ENCODE assay signal across 8 cellular contexts in genomic region chr10:75407716-75408511, GRCh38. TPM values are rescaled to one million over a fixed set of nuclear protein-coding genes. Genes with fewer than 3 reads are reported as not detected.
DNase-seq lines count a peak whose midpoint lies in the region; ATAC-seq lines count a peak whose summit lies in the region.

No MANE protein-coding gene starts in this region.

- no peak overlapping the region for H3K27ac ChIP-seq in ectodermal cell (ENCODE audit: insufficient read depth, low read depth, low read length, poor library complexity, severe bottlenecking)

- H3K9me3 ChIP-seq in MG63: no peaks in the 10 kb centered on the region
- no peaks in the 10 kb centered on the region for H3K9me3 ChIP-seq in ectodermal cell (ENCODE audit: control insufficient read depth, low read length)
- no peaks in the 10 kb centered on the region for H3K9me3 ChIP-seq in mucosa of stomach (ENCODE audit: control insufficient read depth, low read length)

- peak; percentile 67 for DNase-seq in AG08396 (ENCODE audit: low spot score)
- no peak for DNase-seq in MG63
- DNase-seq in iPS-NIHi11 (ENCODE audit: low spot score): no peak
- DNase-seq in stimulated activated CD8-positive, alpha-beta memory T cell treated with anti-CD3 and anti-CD28 coated beads, Interleukin-4, amount 100 ng/mL, for 48 hours: no peak
- DNase-seq in NAMALWA (ENCODE audit: low spot score): no peak

- no peaks in the 10 kb centered on the region for H3K27me3 ChIP-seq in MG63
- H3K27me3 ChIP-seq in ectodermal cell (ENCODE audit: control insufficient read depth, insufficient read depth, low read length, poor library complexity, severe bottlenecking): peaks cover 99% of the 10 kb centered on the region
- peaks cover 35% of the 10 kb centered on the region for H3K27me3 ChIP-seq in mucosa of stomach (ENCODE audit: control insufficient read depth, insufficient read depth, low read length)

- H3K36me3 ChIP-seq in MG63: no peaks in the 10 kb centered on the region
- no peaks in the 10 kb centered on the region for H3K36me3 ChIP-seq in ectodermal cell (ENCODE audit: control insufficient read depth, insufficient read depth, low read length)
- H3K36me3 ChIP-seq in mucosa of stomach (ENCODE audit: control insufficient read depth, insufficient read depth, low read length): no peaks in the 10 kb centered on the region

- 1 to 2% methylated on average over 68 of the region's 68 CpGs for WGBS in ectodermal cell, 2 experiments

- H3K9ac ChIP-seq in mucosa of stomach (ENCODE audit: low read length): peak overlapping the region; percentile 73

- H3K4me3 ChIP-seq in MG63: peak overlapping the region; percentile 90
- H3K4me3 ChIP-seq in ectodermal cell (ENCODE audit: insufficient read depth, low read depth, low read length): peak overlapping the region; percentile 79
- H3K4me3 ChIP-seq in mucosa of stomach (ENCODE audit: low read length): peak overlapping the region; percentile 25

- H3K4me1 ChIP-seq in ectodermal cell (ENCODE audit: control insufficient read depth, insufficient read depth, low read length) (peaks cover 29% of the 10 kb centered on the region), mucosa of stomach (ENCODE audit: control insufficient read depth, insufficient read depth, low read length) (peaks cover 44% of the 10 kb centered on the region)

- ATAC-seq in GM21515 (IDR thresholded peaks at IDR 0.05; ENCODE audit: unreplicated experiment): no peak

RNA-seq across cellular contexts. Expression of gene ZNF503, which starts 6.3 kb away (rescaled TPM):
- total RNA-seq in MG63 (2014; rRNA removed; shearing (Covaris generic); ENCODE audit: low replicate concordance): 6.2 and 8.8 TPM in 2 replicates
- polyA plus RNA-seq in ectodermal cell (2013, experiment 1 of 4): 42.5 TPM
- 48.6 TPM for polyA plus RNA-seq in ectodermal cell (2013, experiment 2 of 4)
- polyA plus RNA-seq in ectodermal cell (2013, experiment 3 of 4): 60.3 TPM
- polyA plus RNA-seq in ectodermal cell (2013, experiment 4 of 4): 64.8 TPM

RNA-seq across cellular contexts. Expression of gene LRMDA, which starts 23.5 kb away (rescaled TPM):
- 1.3 TPM in 1 of 2 replicates, not detected in the other for total RNA-seq in MG63 (2014; rRNA removed; shearing (Covaris generic); ENCODE audit: low replicate concordance)
- polyA plus RNA-seq in ectodermal cell (2013, experiment 1 of 4): 0.28 TPM
- polyA plus RNA-seq in ectodermal cell (2013, experiment 2 of 4): 1.3 TPM
- 1.3 TPM for polyA plus RNA-seq in ectodermal cell (2013, experiment 3 of 4)
- polyA plus RNA-seq in ectodermal cell (2013, experiment 4 of 4): 0.65 TPM

Comparison
In these comparisons a context has a peak if more than half of its experiments do, and no peak if none do; other contexts are left out.
1. H3K4me3 ChIP-seq: peak in every context shown above with its lines; median percentile 90 in MG63; 79 in ectodermal cell; 25 in mucosa of stomach.